ENCODE assay signal across 20 cellular contexts in genomic region chr3:168001244-168001643, GRCh38.
"Had no signal": no experiment of that assay in that cellular context is flagged by ENCODE, and none has a peak within 500 bp of the region (broad histone marks: within the 10 kb centered on the region; RNA-seq: fewer than 3 reads in every experiment).

No MANE protein-coding gene starts in this region.

- H3K9me3 Mint-ChIP-seq: activated CD4-positive, alpha-beta memory T cell treated with anti-CD3 and anti-CD28 coated beads, Interleukin-2, amount 10 ng/mL, durations not matched to agents 7 days and 5 days; activated CD4-positive, alpha-beta T cell treated with anti-CD3 and anti-CD28 coated beads, Interleukin-2, amount 10 ng/mL, durations not matched to agents 7 days and 5 days; activated T-cell treated with anti-CD3 and anti-CD28 coated beads, Interleukin-2, amount 50 U/mL, for 4 hours; effector memory CD8-positive, alpha-beta T cell; natural killer cell; neural progenitor cell; stimulated activated naive CD8-positive, alpha-beta T cell treated with anti-CD3 and anti-CD28 coated beads, Interleukin-15, Interleukin-2, amounts not matched to agents 100 ng/mL and 50 ng/mL, for 24 hours had no signal

- H3K27ac Mint-ChIP-seq: activated CD4-positive, alpha-beta memory T cell treated with anti-CD3 and anti-CD28 coated beads, Interleukin-2, amount 10 ng/mL, durations not matched to agents 7 days and 5 days; activated CD4-positive, alpha-beta T cell treated with anti-CD3 and anti-CD28 coated beads, Interleukin-2, amount 10 ng/mL, durations not matched to agents 7 days and 5 days; activated T-helper 17 cell treated with anti-CD3 and anti-CD28 coated beads, Interleukin-2, amount 50 U/mL, for 72 hours; effector memory CD8-positive, alpha-beta T cell; mesothelial cell of epicardium; natural killer cell; neural progenitor cell; stimulated activated naive CD8-positive, alpha-beta T cell treated with anti-CD3 and anti-CD28 coated beads, Interleukin-15, Interleukin-2, amounts not matched to agents 100 ng/mL and 50 ng/mL, for 24 hours had no signal

- ATAC-seq: activated T-cell treated with anti-CD3 and anti-CD28 coated beads, Interleukin-2, amount 50 U/mL, for 4 hours; activated T-helper 17 cell treated with anti-CD3 and anti-CD28 coated beads, Interleukin-2, amount 50 U/mL, for 72 hours; effector memory CD8-positive, alpha-beta T cell; gastrocnemius medialis; natural killer cell had no signal

- H3K4me1 Mint-ChIP-seq: activated CD4-positive, alpha-beta memory T cell treated with anti-CD3 and anti-CD28 coated beads, Interleukin-2, amount 10 ng/mL, durations not matched to agents 7 days and 5 days; activated CD4-positive, alpha-beta T cell treated with anti-CD3 and anti-CD28 coated beads, Interleukin-2, amount 10 ng/mL, durations not matched to agents 7 days and 5 days; activated T-helper 17 cell treated with anti-CD3 and anti-CD28 coated beads, Interleukin-2, amount 50 U/mL, for 72 hours; mesothelial cell of epicardium; natural killer cell; neural progenitor cell had no signal

- H3K4me3 Mint-ChIP-seq: activated CD4-positive, alpha-beta memory T cell treated with anti-CD3 and anti-CD28 coated beads, Interleukin-2, amount 10 ng/mL, durations not matched to agents 7 days and 5 days; activated CD4-positive, alpha-beta T cell treated with anti-CD3 and anti-CD28 coated beads, Interleukin-2, amount 10 ng/mL, durations not matched to agents 7 days and 5 days; activated T-cell treated with anti-CD3 and anti-CD28 coated beads, Interleukin-2, amount 50 U/mL, for 4 hours; activated T-helper 17 cell treated with anti-CD3 and anti-CD28 coated beads, Interleukin-2, amount 50 U/mL, for 72 hours; effector memory CD8-positive, alpha-beta T cell; mesothelial cell of epicardium; natural killer cell; neural progenitor cell; stimulated activated naive CD8-positive, alpha-beta T cell treated with anti-CD3 and anti-CD28 coated beads, Interleukin-15, Interleukin-2, amounts not matched to agents 100 ng/mL and 50 ng/mL, for 24 hours had no signal

- DNase-seq: activated CD4-positive, alpha-beta memory T cell treated with anti-CD3 and anti-CD28 coated beads, Interleukin-2, amount 10 ng/mL, durations not matched to agents 7 days and 5 days; activated CD4-positive, alpha-beta T cell treated with anti-CD3 and anti-CD28 coated beads, Interleukin-2, amount 10 ng/mL, durations not matched to agents 7 days and 5 days; activated CD4-positive, CD25-positive, alpha-beta regulatory T cell treated with anti-CD3 and anti-CD28 coated beads, Interleukin-2, amount 50 U/mL, for 72 hours; activated gamma-delta T cell treated with Interleukin-2 at 50 U/mL for 16 hours; activated naive CD4-positive, alpha-beta T cell treated with anti-CD3 and anti-CD28 coated beads, Interleukin-2, amount 50 U/mL, for 16 hours; activated T-cell treated with anti-CD3 and anti-CD28 coated beads, Interleukin-2, amount 50 U/mL, for 4 hours; amniotic stem cell; brain microvascular endothelial cell; cortex of kidney; effector memory CD8-positive, alpha-beta T cell; erythroblast; gastrocnemius medialis; left colon; natural killer cell; occipital lobe; trophoblast cell had no signal

- H3K36me3 Mint-ChIP-seq: mesothelial cell of epicardium, natural killer cell, neural progenitor cell had no signal
